ENCODE assay signal across 32 cellular contexts in the genomic region with DNA sequence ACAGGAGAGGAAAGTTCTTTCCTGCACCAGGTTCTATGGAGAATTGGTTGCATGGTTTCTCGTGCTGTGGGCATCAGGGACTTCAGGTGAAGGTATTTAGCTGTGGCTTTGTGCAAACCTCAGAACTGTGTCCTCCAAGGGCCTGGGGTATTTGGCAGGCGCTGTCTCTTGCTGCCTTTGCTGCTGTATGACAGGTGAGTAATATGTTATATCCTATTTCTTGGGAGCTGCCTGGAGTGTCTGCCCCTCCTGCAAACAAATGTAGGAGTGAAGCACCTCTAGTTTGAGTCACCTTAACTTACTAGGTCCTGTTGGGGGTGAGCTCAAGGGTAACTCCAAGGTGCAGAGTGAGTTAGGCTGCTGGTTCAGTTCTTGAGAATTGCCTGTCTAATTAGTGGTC. TPM values are rescaled to one million over a fixed set of nuclear protein-coding genes. Genes with fewer than 3 reads are reported as not detected.
"Had no signal": no experiment of that assay in that cellular context is flagged by ENCODE, and none has a peak within 500 bp of the region (broad histone marks: within the 10 kb centered on the region; RNA-seq: fewer than 3 reads in every experiment).

No MANE protein-coding gene starts in this region.

- H3K36me3 ChIP-seq: brain microvascular endothelial cell, gastrocnemius medialis, neutrophil, ovary, prostate gland, thyroid gland, WERI-Rb-1 had no signal

- H3K9me3 ChIP-seq: gastrocnemius medialis, neutrophil, ovary, prostate gland, stomach, thyroid gland had no signal

- H2AFZ ChIP-seq: hepatocyte had no signal

- H3K27me3 ChIP-seq: brain microvascular endothelial cell, gastrocnemius medialis, hepatocyte, ovary, stomach, thyroid gland had no signal

- ATAC-seq: activated CD4-positive, CD25-positive, alpha-beta regulatory T cell treated with anti-CD3 and anti-CD28 coated beads, Interleukin-2, amount 50 U/mL, for 24 hours; gastrocnemius medialis; left ventricle myocardium superior; sciatic nerve; stimulated activated memory B cell treated with anti-CD40 and anti-IgM and Interleukin-4, amounts not matched to agents 10 μg/mL and 1 μg/mL and 100 μg/mL, for 72 hours had no signal

- H3K79me2 ChIP-seq: hepatocyte had no signal

- DNase-seq: activated CD4-positive, alpha-beta memory T cell treated with anti-CD3 and anti-CD28 coated beads, Interleukin-2, amount 10 ng/mL, durations not matched to agents 7 days and 5 days; activated CD4-positive, alpha-beta T cell treated with anti-CD3 and anti-CD28 coated beads, Interleukin-2, amount 10 ng/mL, durations not matched to agents 7 days and 5 days; activated CD8-positive, alpha-beta memory T cell treated with anti-CD3 and anti-CD28 coated beads, Interleukin-2, amount 50 U/mL, for 48 hours; activated gamma-delta T cell treated with Interleukin-2 at 50 U/mL for 16 hours; activated naive CD4-positive, alpha-beta T cell treated with anti-CD3 and anti-CD28 coated beads, Interleukin-2, amount 50 U/mL, for 16 hours; activated T-cell treated with anti-CD3 and anti-CD28 coated beads, Interleukin-2, amount 50 U/mL, for 4 hours; amniotic stem cell; central memory CD4-positive, alpha-beta T cell; gastrocnemius medialis; left cardiac atrium; left ventricle myocardium superior; naive B cell; nephron progenitor cell; ovary; retina; small intestine; stimulated activated CD4-positive, alpha-beta T cell treated with anti-CD3 and anti-CD28 coated beads, Interleukin-4, amount 100 ng/mL, for 24 hours; stomach; T-helper 9 cell; thyroid gland; WERI-Rb-1 had no signal

- H3K4me1 ChIP-seq: gastrocnemius medialis, prostate gland, stomach, thyroid gland had no signal

- H3K4me2 ChIP-seq: hepatocyte had no signal

- H3K4me3 ChIP-seq: gastrocnemius medialis, hepatocyte, ovary, prostate gland, stomach, thyroid gland had no signal

- FAIRE-seq: astrocyte, keratinocyte, small intestine had no signal

- H3K27ac ChIP-seq: brain microvascular endothelial cell, gastrocnemius medialis, hepatocyte, neutrophil, ovary, prostate gland, stomach, thyroid gland, WERI-Rb-1 had no signal

RNA-seq across cellular contexts. Expression of a gene that starts 56.0 kb away (rescaled TPM):
- total RNA-seq: activated CD4-positive, alpha-beta memory T cell treated with anti-CD3 and anti-CD28 coated beads, Interleukin-2, amount 10 ng/mL, durations not matched to agents 7 days and 5 days; activated CD4-positive, alpha-beta T cell treated with anti-CD3 and anti-CD28 coated beads, Interleukin-2, amount 10 ng/mL, durations not matched to agents 7 days and 5 days; activated T-cell treated with anti-CD3 and anti-CD28 coated beads, Interleukin-2, amount 50 U/mL, for 4 hours; activated T-helper 17 cell treated with anti-CD3 and anti-CD28 coated beads, Interleukin-2, amount 50 U/mL, for 72 hours; astrocyte; mesothelial cell of epicardium had no signal
- polyA plus RNA-seq: keratinocyte had no signal
